Comparison of ENCODE assay signal across 1 cellular context in the genomic region with DNA sequence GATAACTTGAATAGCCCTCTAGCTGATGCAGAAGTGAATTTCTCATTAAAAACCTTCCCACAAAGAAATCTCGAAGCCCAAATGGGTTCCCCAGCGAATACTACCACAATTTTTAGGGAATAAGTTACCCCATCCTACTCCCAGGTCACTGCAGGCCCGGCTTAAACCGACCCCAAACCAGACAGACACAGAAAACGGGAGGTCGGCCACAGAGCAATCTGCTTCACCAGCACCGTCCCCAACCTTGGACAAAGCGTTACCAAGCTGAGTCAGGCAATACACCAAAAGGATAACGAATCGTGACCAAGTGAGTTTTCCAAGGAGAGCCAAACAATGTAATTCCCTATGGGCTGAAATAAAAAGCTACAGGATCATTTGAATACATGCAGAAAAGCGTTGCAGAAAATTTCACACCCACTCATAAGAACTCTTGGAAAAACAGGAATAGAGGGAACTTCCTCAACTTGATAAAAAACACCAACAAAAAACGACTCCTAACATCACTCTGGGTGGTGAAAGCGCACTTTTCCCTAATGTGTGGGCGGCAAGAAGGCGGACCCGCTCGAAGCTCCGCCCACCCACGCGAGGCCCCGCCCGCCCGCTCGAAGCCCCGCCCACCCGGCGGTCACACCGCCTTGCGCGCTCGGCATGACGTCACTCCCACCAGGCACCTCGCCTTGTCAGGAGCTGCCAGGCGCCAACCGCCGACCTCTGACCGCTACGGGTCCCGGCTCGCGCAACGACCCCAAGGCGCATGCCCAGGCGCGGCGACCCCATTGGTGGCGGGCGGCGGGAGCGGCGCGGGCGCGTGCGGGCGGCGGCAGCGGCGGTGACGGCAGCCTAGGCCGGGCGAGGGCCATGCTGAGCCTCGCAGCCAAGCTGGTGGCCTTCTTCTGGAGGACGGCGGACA.
TF ChIP-seq lines count a peak whose summit lies in the region.

Gene MOV10L1 (plus strand): TSS at position 776 of the 910 bp plus-strand sequence. CDS start 83 bp downstream, at position 859.

TF ChIP-seq in endothelial cell of umbilical vein, 7 proteins besides CTCF, POLR2A, EP300 and RAD21 (continued from another document):
- TF ChIP-seq EZH2 (IDR thresholded peaks at IDR 0.05; ENCODE audit: borderline replicate concordance, low read depth, low read length, severe bottlenecking) = no peak
- no peak for TF ChIP-seq POLR2AphosphoS5 (IDR thresholded peaks at IDR 0.05; ENCODE audit: insufficient read depth, low read depth, low read length)
